Comparison of ENCODE assay signal across 9 cellular contexts in genomic region chr10:29646960-29647431, GRCh38. TPM values are rescaled to one million over a fixed set of nuclear protein-coding genes. Genes with fewer than 3 reads are reported as not detected.
A peak's percentile ranks its signal among the peaks of the same experiment; 100 is the strongest.
DNase-seq lines count a peak whose midpoint lies in the region; ATAC-seq and TF ChIP-seq lines count a peak whose summit lies in the region.
"Had no signal": no experiment of that assay in that cellular context is flagged by ENCODE, and none has a peak within 500 bp of the region (broad histone marks: within the 10 kb centered on the region; RNA-seq: fewer than 3 reads in every experiment).

No MANE protein-coding gene starts in this region.

- no peaks in the 10 kb centered on the region for H3K9me3 ChIP-seq in BLaER1
- no peaks in the 10 kb centered on the region for H3K9me3 ChIP-seq in esophagus muscularis mucosa
- no peaks in the 10 kb centered on the region for H3K9me3 ChIP-seq in neutrophil

- H3K4me3 Mint-ChIP-seq in stimulated activated naive B cell treated with anti-CD40 and anti-IgM and Interleukin-4, amounts not matched to agents 10 μg/mL and 1 μg/mL and 100 μg/mL, for 72 hours: no peak overlapping the region
- H3K4me3 Mint-ChIP-seq: endodermal cell had no signal

- 20% methylated on average over 3 of the region's 3 CpGs for WGBS in esophagus muscularis mucosa

- no peak for TF ChIP-seq CTCF in esophagus muscularis mucosa (IDR thresholded peaks at IDR 0.05)
- no peak for TF ChIP-seq CTCF in neutrophil (IDR thresholded peaks at IDR 0.05)

- peak; percentile 79 for DNase-seq in RPMI7951 (ENCODE audit: low read depth)
- no peak for DNase-seq in esophagus muscularis mucosa (ENCODE audit: extremely low spot score)
- DNase-seq in stimulated activated naive B cell treated with anti-CD40 and anti-IgM and Interleukin-4, amounts not matched to agents 10 μg/mL and 1 μg/mL and 100 μg/mL, for 72 hours: no peak
- DNase-seq: endodermal cell had no signal

- no peak overlapping the region for H3K27ac ChIP-seq in BLaER1
- H3K27ac ChIP-seq in esophagus muscularis mucosa (replicated peaks in 1 of 4): peak overlapping the region; percentile 77 to 94 (median 86)
- H3K27ac ChIP-seq in neutrophil: peak overlapping the region; percentile 47

- no peak overlapping the region for H3K4me3 ChIP-seq in BLaER1
- peak overlapping the region in 3 of 4 donors; percentile 11 to 27 (median 15) for H3K4me3 ChIP-seq in esophagus muscularis mucosa
- H3K4me3 ChIP-seq in neutrophil (ENCODE audit: low read depth in 1 of 2, low read length in 1 of 2): no peak overlapping the region

- no peaks in the 10 kb centered on the region for H3K27me3 ChIP-seq in BLaER1
- H3K27me3 ChIP-seq in esophagus muscularis mucosa: no peaks in the 10 kb centered on the region
- H3K27me3 ChIP-seq in neutrophil: no peaks in the 10 kb centered on the region

- peak; percentile 52 for TF ChIP-seq EP300 in esophagus muscularis mucosa (IDR thresholded peaks at IDR 0.05)

- peaks cover 0 to 3% of the 10 kb centered on the region in 2 donors for H3K27me3 Mint-ChIP-seq in stimulated activated naive B cell treated with anti-CD40 and anti-IgM and Interleukin-4, amounts not matched to agents 10 μg/mL and 1 μg/mL and 100 μg/mL, for 72 hours

- no peak overlapping the region for H3K9ac ChIP-seq in BLaER1

- H3K36me3 Mint-ChIP-seq in stimulated activated naive B cell treated with anti-CD40 and anti-IgM and Interleukin-4, amounts not matched to agents 10 μg/mL and 1 μg/mL and 100 μg/mL, for 72 hours: no peaks in the 10 kb centered on the region

- peaks cover 0 to under 1% of the 10 kb centered on the region in 2 donors for H3K9me3 Mint-ChIP-seq in stimulated activated naive B cell treated with anti-CD40 and anti-IgM and Interleukin-4, amounts not matched to agents 10 μg/mL and 1 μg/mL and 100 μg/mL, for 72 hours
- H3K9me3 Mint-ChIP-seq: endodermal cell had no signal

- peak overlapping the region; percentile 63 for H3K4me2 ChIP-seq in BLaER1

- intact Hi-C loops in esophagus muscularis mucosa (cut with DNase I): no loop called here

- H3K4me1 ChIP-seq in BLaER1: peaks cover 29% of the 10 kb centered on the region
- peaks cover 47 to 99% (median 98%) of the 10 kb centered on the region in 4 donors for H3K4me1 ChIP-seq in esophagus muscularis mucosa
- H3K4me1 ChIP-seq in neutrophil (ENCODE audit: control insufficient read depth in 1 of 2, insufficient read depth in 1 of 2, low read depth in 1 of 2, low read length in 1 of 2): peaks cover 5 to 34% of the 10 kb centered on the region in 2 experiments

- H3K4me1 Mint-ChIP-seq in stimulated activated naive B cell treated with anti-CD40 and anti-IgM and Interleukin-4, amounts not matched to agents 10 μg/mL and 1 μg/mL and 100 μg/mL, for 72 hours: peaks cover 12 to 33% of the 10 kb centered on the region in 2 donors

- TF ChIP-seq POLR2A in esophagus muscularis mucosa (IDR thresholded peaks at IDR 0.05; ENCODE audit: low read depth): no peak

- H4K20me1 ChIP-seq in BLaER1: peaks cover 12% of the 10 kb centered on the region; the same call in 1 of the 2 replicates

- H3K36me3 ChIP-seq in BLaER1: no peaks in the 10 kb centered on the region; the same call in 1 of the 2 replicates
- H3K36me3 ChIP-seq in esophagus muscularis mucosa: no peaks in the 10 kb centered on the region
- peaks cover 4% of the 10 kb centered on the region for H3K36me3 ChIP-seq in neutrophil

- no peak overlapping the region for H3K27ac Mint-ChIP-seq in stimulated activated naive B cell treated with anti-CD40 and anti-IgM and Interleukin-4, amounts not matched to agents 10 μg/mL and 1 μg/mL and 100 μg/mL, for 72 hours
- H3K27ac Mint-ChIP-seq: endodermal cell had no signal

- ATAC-seq in GM18867 (IDR thresholded peaks at IDR 0.05; ENCODE audit: unreplicated experiment) (no peak), HG03565 (IDR thresholded peaks at IDR 0.05; ENCODE audit: unreplicated experiment) (no peak), GM21723 (IDR thresholded peaks at IDR 0.05; ENCODE audit: unreplicated experiment) (no peak)
- ATAC-seq in stimulated activated naive B cell treated with anti-CD40 and anti-IgM and Interleukin-4, amounts not matched to agents 10 μg/mL and 1 μg/mL and 100 μg/mL, for 72 hours (replicated peaks): no peak

RNA-seq across cellular contexts. Expression of gene SVIL, which starts 12.2 kb away (rescaled TPM):
- 23.4 and 23.7 TPM in 2 replicates for total RNA-seq in RPMI7951 (2014; rRNA removed; shearing (Covaris generic))
- 1,000 to 10,000 TPM in 1 of 4 donors, 100 to 1,000 TPM in 3; 785 to 1,099 (median 921) TPM for total RNA-seq in esophagus muscularis mucosa

Comparison
In these comparisons a context has a peak if more than half of its experiments do, and no peak if none do; other contexts are left out.
1. H3K4me3 ChIP-seq: peak in esophagus muscularis mucosa (3 of 4); none in BLaER1 (single experiment) and neutrophil (0 of 2).
2. RNA of gene SVIL, which starts 12.2 kb away (total RNA-seq): 785 to 1,099 TPM in esophagus muscularis mucosa; 23.4 to 23.7 TPM in RPMI7951; every median in the first group is over 10 times any median in the second.